In genomic region chr2:29749843-29750242, GRCh38 we compare ENCODE assay signal across 22 cellular contexts.
DNase-seq lines count a peak whose midpoint lies in the region; ATAC-seq and TF ChIP-seq lines count a peak whose summit lies in the region.
"Had no signal": no experiment of that assay in that cellular context is flagged by ENCODE, and none has a peak within 500 bp of the region (broad histone marks: within the 10 kb centered on the region; RNA-seq: fewer than 3 reads in every experiment).

No MANE protein-coding gene starts in this region.

- CTCF ChIA-PET in MCF 10A (lab: Yijun Ruan, JAX) (no interaction called here), mammary epithelial cell (lab: Charles Lee; ENCODE audit: low non-redundant PET) (no interaction called here)

- H3K36me3 Mint-ChIP-seq in MCF 10A (ENCODE audit: insufficient read depth, unreplicated experiment) = no peaks in the 10 kb centered on the region
- H3K36me3 Mint-ChIP-seq: activated naive CD8-positive, alpha-beta T cell treated with anti-CD3 and anti-CD28 coated beads for 36 hours; type B pancreatic cell had no signal

- no peak overlapping the region for H3K4me2 ChIP-seq in mammary epithelial cell (ENCODE audit: insufficient read depth, low read depth, low read length)
- H3K4me2 ChIP-seq: A549, GM23338 had no signal

- no peaks in the 10 kb centered on the region for H3K27me3 Mint-ChIP-seq in MCF 10A (ENCODE audit: insufficient read depth, unreplicated experiment)
- H3K27me3 Mint-ChIP-seq: activated CD4-positive, alpha-beta memory T cell treated with anti-CD3 and anti-CD28 coated beads, Interleukin-2, amount 10 ng/mL, durations not matched to agents 7 days and 5 days; type B pancreatic cell had no signal

- no peaks in the 10 kb centered on the region for H3K79me2 ChIP-seq in mammary epithelial cell (ENCODE audit: insufficient read depth, low read length)

- H3K4me1 ChIP-seq in mammary epithelial cell (ENCODE audit: insufficient read depth, low read length) (peaks cover 22% of the 10 kb centered on the region), stomach (peaks cover 0 to 14% (median 9%) of the 10 kb centered on the region in 4 donors)
- H3K4me1 ChIP-seq: heart right ventricle had no signal

- POLR2A ChIA-PET in MCF 10A (lab: Yijun Ruan, JAX) = interaction anchor here (0.6 kb wide), 1 partner anchor 84 kb away, joined by 3 read pairs; no protein-coding TSS in a partner anchor

- H3K36me3 ChIP-seq in mammary epithelial cell (ENCODE audit: insufficient read depth, low read length) = no peaks in the 10 kb centered on the region
- H3K36me3 ChIP-seq in stomach = no peaks in the 10 kb centered on the region
- H3K36me3 ChIP-seq: cardiac muscle cell, heart right ventricle had no signal

- H3K4me3 ChIP-seq in mammary epithelial cell (replicated peaks in 1 of 3; ENCODE audit: insufficient read depth in 1 of 3, low read depth in 2 of 3, low read length in 3 of 3) = no peak overlapping the region
- H3K4me3 ChIP-seq in stomach = no peak overlapping the region
- H3K4me3 ChIP-seq: A549, cardiac muscle cell, GM23338, heart right ventricle had no signal

- ATAC-seq in GM18517 (IDR thresholded peaks at IDR 0.05; ENCODE audit: unreplicated experiment) = no peak
- ATAC-seq: A549; activated T-cell treated with anti-CD3 and anti-CD28 coated beads, Interleukin-2, amount 50 U/mL, for 4 hours; GM23338; heart right ventricle had no signal

- TF ChIP-seq POLR2A in stomach (IDR thresholded peaks at IDR 0.05) = no peak

- H3K9ac ChIP-seq in mammary epithelial cell (ENCODE audit: insufficient read depth, low read length) = no peak overlapping the region

- dilution Hi-C loops in mammary epithelial cell (cut with HindIII; ENCODE audit: low sequenced_read_pairs) = no loop called here

- no peak for TF ChIP-seq CTCF in MCF 10A (IDR thresholded peaks at IDR 0.05; ENCODE audit: unreplicated experiment)
- TF ChIP-seq CTCF in mammary epithelial cell (conservative IDR thresholded peaks at IDR 0.05 in 1 of 2, IDR thresholded peaks at IDR 0.05 in 1 of 2; ENCODE audit: extremely low read depth in 1 of 2, insufficient read depth in 1 of 2, low read depth in 1 of 2, low read length in 2 of 2) = no peak
- TF ChIP-seq CTCF in stomach (IDR thresholded peaks at IDR 0.05) = no peak

- peak; percentile 68 for DNase-seq in MCF 10A (ENCODE audit: unreplicated experiment)
- DNase-seq in mammary epithelial cell = no peak
- DNase-seq in NCI-H2227 (lab: John Stamatoyannopoulos, UW; ENCODE audit: unreplicated experiment) = peak; percentile 51
- DNase-seq in amniotic epithelial cell (ENCODE audit: low read depth) = peak; percentile 3
- no peak for DNase-seq in T-helper 1 cell
- DNase-seq in amygdala (lab: John Stamatoyannopoulos, UW) = no peak
- DNase-seq in stomach = no peak
- DNase-seq: activated CD4-positive, alpha-beta memory T cell treated with anti-CD3 and anti-CD28 coated beads, Interleukin-2, amount 10 ng/mL, durations not matched to agents 7 days and 5 days; activated naive CD8-positive, alpha-beta T cell treated with anti-CD3 and anti-CD28 coated beads for 36 hours; activated T-cell treated with anti-CD3 and anti-CD28 coated beads, Interleukin-2, amount 50 U/mL, for 4 hours; heart right ventricle; islet precursor cell; mesendoderm; stimulated activated CD4-positive, alpha-beta T cell treated with anti-CD3 and anti-CD28 coated beads, Interleukin-15, amount 100 ng/mL, for 24 hours; stimulated activated naive CD4-positive, alpha-beta T cell treated with Interleukin-2 at 50 U/mL for 16 hours had no signal

- no peak overlapping the region for H2AFZ ChIP-seq in mammary epithelial cell (ENCODE audit: low read depth, low read length)
- H2AFZ ChIP-seq: GM23338 had no signal

- H3K4me3 Mint-ChIP-seq in MCF 10A (ENCODE audit: unreplicated experiment) = no peak overlapping the region
- H3K4me3 Mint-ChIP-seq: activated CD4-positive, alpha-beta memory T cell treated with anti-CD3 and anti-CD28 coated beads, Interleukin-2, amount 10 ng/mL, durations not matched to agents 7 days and 5 days; activated naive CD8-positive, alpha-beta T cell treated with anti-CD3 and anti-CD28 coated beads for 36 hours; activated T-cell treated with anti-CD3 and anti-CD28 coated beads, Interleukin-2, amount 50 U/mL, for 4 hours; GM23338; neural crest cell; type B pancreatic cell had no signal

- peaks cover 7% of the 10 kb centered on the region for H3K9me3 Mint-ChIP-seq in MCF 10A (ENCODE audit: unreplicated experiment)
- H3K9me3 Mint-ChIP-seq: activated CD4-positive, alpha-beta memory T cell treated with anti-CD3 and anti-CD28 coated beads, Interleukin-2, amount 10 ng/mL, durations not matched to agents 7 days and 5 days; activated naive CD8-positive, alpha-beta T cell treated with anti-CD3 and anti-CD28 coated beads for 36 hours; activated T-cell treated with anti-CD3 and anti-CD28 coated beads, Interleukin-2, amount 50 U/mL, for 4 hours; GM23338; neural crest cell; type B pancreatic cell had no signal

- H3K27me3 ChIP-seq in mammary epithelial cell (ENCODE audit: insufficient read depth, low read length) (no peaks in the 10 kb centered on the region), stomach (no peaks in the 10 kb centered on the region)

- no peaks in the 10 kb centered on the region for H4K20me1 ChIP-seq in mammary epithelial cell (ENCODE audit: insufficient read depth, low read length)

- intact Hi-C loops in MCF 10A (cut with micrococcal nuclease) (no loop called here), mammary epithelial cell (cut with micrococcal nuclease) (loop anchor here (5.0 kb wide), 2 partner anchors 88 to 288 kb away; no protein-coding TSS in a partner anchor), stomach (cut with DNase I; ENCODE audit: low total_unique reads) (no loop called here)

- H3K9me3 ChIP-seq in mammary epithelial cell (replicated peaks; ENCODE audit: insufficient read depth, low read length) (no peaks in the 10 kb centered on the region), stomach (no peaks in the 10 kb centered on the region)
- H3K9me3 ChIP-seq: A549, heart right ventricle had no signal

- in situ Hi-C loops in mammary epithelial cell (cut with MboI; ENCODE audit: low sequenced_read_pairs in 2 of 2) = no loop called here

- no peak for TF ChIP-seq EP300 in stomach (IDR thresholded peaks at IDR 0.05)

- no TSS peak for BruUV-seq in MCF 10A (replicated peaks; lab: Mats Ljungman, UMichigan)
- no TSS peak for BruUV-seq in mammary epithelial cell (replicated peaks; lab: Mats Ljungman, UMichigan)

- no peak overlapping the region for H3K27ac Mint-ChIP-seq in MCF 10A (ENCODE audit: low read depth, unreplicated experiment)
- H3K27ac Mint-ChIP-seq: activated CD4-positive, alpha-beta memory T cell treated with anti-CD3 and anti-CD28 coated beads, Interleukin-2, amount 10 ng/mL, durations not matched to agents 7 days and 5 days; activated naive CD8-positive, alpha-beta T cell treated with anti-CD3 and anti-CD28 coated beads for 36 hours; GM23338; type B pancreatic cell had no signal

- H3K4me1 Mint-ChIP-seq in MCF 10A (ENCODE audit: insufficient read depth, unreplicated experiment) = peaks cover 7% of the 10 kb centered on the region
- H3K4me1 Mint-ChIP-seq: activated CD4-positive, alpha-beta memory T cell treated with anti-CD3 and anti-CD28 coated beads, Interleukin-2, amount 10 ng/mL, durations not matched to agents 7 days and 5 days; activated naive CD8-positive, alpha-beta T cell treated with anti-CD3 and anti-CD28 coated beads for 36 hours; GM23338; neural crest cell had no signal

- 97% methylated on average over 5 of the region's 5 CpGs for WGBS in mammary epithelial cell (ENCODE audit: low coverage, missing lambda C conversion rate)
- WGBS in stomach, 5 donors = 70 to 84% (median 76%) methylated on average over 5 of the region's 5 CpGs

- H3K27ac ChIP-seq in mammary epithelial cell (ENCODE audit: insufficient read depth, low read depth, low read length) = no peak overlapping the region
- H3K27ac ChIP-seq in stomach = no peak overlapping the region
- H3K27ac ChIP-seq: A549, cardiac muscle cell, heart right ventricle, VCaP had no signal

Comparison
In these comparisons a context has a peak if more than half of its experiments do, and no peak if none do; other contexts are left out.
1. DNase-seq: peak in MCF 10A (single experiment), NCI-H2227 (single experiment) and amniotic epithelial cell (single experiment); none in mammary epithelial cell (single experiment), T-helper 1 cell (0 of 5), amygdala (0 of 56) and stomach (single experiment).